ENCODE assay signal across 1 cellular context in the genomic region with DNA sequence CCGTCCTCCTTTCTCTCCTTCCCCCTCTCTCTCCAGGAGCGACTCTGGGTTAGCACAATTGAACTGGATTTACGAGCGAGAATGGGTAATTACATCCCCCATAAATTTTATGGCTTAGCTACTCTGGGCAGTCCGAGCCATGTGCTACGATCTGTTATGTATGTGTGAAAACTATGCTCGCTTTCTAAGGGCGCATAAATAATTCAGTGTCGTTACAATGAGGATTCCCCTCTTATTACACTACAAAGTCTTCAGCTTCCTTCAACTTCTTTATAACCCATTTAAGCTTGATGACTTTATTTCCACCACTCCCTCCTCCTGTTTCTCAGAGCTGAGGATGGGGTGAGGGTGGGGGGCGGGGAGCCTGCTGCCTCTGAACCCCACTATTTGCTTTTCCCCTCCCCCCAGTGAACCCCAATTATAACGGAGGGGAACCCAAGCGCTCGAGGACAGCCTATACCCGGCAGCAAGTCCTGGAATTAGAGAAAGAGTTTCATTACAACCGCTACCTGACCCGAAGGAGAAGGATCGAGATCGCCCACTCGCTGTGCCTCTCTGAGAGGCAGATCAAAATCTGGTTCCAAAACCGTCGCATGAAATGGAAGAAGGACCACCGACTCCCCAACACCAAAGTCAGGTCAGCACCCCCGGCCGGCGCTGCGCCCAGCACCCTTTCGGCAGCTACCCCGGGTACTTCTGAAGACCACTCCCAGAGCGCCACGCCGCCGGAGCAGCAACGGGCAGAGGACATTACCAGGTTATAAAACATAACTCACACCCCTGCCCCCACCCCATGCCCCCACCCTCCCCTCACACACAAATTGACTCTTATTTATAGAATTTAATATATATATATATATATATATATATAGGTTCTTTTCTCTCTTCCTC.
TF ChIP-seq lines count a peak whose summit lies in the region.

No MANE protein-coding gene starts in this region.

TF ChIP-seq in IMR-90, 13 proteins besides CTCF, POLR2A, EP300 and RAD21:
- no peak for TF ChIP-seq MXI1 (IDR thresholded peaks at IDR 0.05; ENCODE audit: borderline replicate concordance, low read depth, low read length)
- TF ChIP-seq RCOR1 (IDR thresholded peaks at IDR 0.05; ENCODE audit: insufficient replicate concordance, low read length): no peak
- TF ChIP-seq FOS (IDR thresholded peaks at IDR 0.05; ENCODE audit: low read depth, low read length): no peak
- no peak for TF ChIP-seq CEBPB (IDR thresholded peaks at IDR 0.05; ENCODE audit: low read depth, low read length)
- TF ChIP-seq MAZ (IDR thresholded peaks at IDR 0.05; ENCODE audit: borderline replicate concordance, low read depth, low read length): no peak
- no peak for TF ChIP-seq MAFK (IDR thresholded peaks at IDR 0.05; ENCODE audit: low read depth, low read length)
- no peak for TF ChIP-seq NFE2L2 (IDR thresholded peaks at IDR 0.05; ENCODE audit: low read depth, low read length)
- TF ChIP-seq, protein P1, sequence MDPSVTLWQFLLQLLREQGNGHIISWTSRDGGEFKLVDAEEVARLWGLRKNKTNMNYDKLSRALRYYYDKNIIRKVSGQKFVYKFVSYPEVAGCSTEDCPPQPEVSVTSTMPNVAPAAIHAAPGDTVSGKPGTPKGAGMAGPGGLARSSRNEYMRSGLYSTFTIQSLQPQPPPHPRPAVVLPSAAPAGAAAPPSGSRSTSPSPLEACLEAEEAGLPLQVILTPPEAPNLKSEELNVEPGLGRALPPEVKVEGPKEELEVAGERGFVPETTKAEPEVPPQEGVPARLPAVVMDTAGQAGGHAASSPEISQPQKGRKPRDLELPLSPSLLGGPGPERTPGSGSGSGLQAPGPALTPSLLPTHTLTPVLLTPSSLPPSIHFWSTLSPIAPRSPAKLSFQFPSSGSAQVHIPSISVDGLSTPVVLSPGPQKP (IDR thresholded peaks at IDR 0.05; ENCODE audit: borderline replicate concordance, low read depth, low read length): no peak
- no peak for TF ChIP-seq BHLHE40 (IDR thresholded peaks at IDR 0.05; ENCODE audit: low read depth, low read length)
- TF ChIP-seq SMC3 (IDR thresholded peaks at IDR 0.05; ENCODE audit: low read depth, low read length): no peak
- no peak for TF ChIP-seq CHD1 (IDR thresholded peaks at IDR 0.05; ENCODE audit: low read depth, low read length)
- no peak for TF ChIP-seq RFX5 (IDR thresholded peaks at IDR 0.05; ENCODE audit: low read depth, low read length)
- TF ChIP-seq, protein P2, sequence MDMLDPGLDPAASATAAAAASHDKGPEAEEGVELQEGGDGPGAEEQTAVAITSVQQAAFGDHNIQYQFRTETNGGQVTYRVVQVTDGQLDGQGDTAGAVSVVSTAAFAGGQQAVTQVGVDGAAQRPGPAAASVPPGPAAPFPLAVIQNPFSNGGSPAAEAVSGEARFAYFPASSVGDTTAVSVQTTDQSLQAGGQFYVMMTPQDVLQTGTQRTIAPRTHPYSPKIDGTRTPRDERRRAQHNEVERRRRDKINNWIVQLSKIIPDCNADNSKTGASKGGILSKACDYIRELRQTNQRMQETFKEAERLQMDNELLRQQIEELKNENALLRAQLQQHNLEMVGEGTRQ (IDR thresholded peaks at IDR 0.05; ENCODE audit: low read depth, low read length): no peak
